ENCODE assay signal across 8 cellular contexts in genomic region chr7:151518781-151519044, GRCh38. TPM values are rescaled to one million over a fixed set of nuclear protein-coding genes. Genes with fewer than 3 reads are reported as not detected.
DNase-seq lines count a peak whose midpoint lies in the region; ATAC-seq and TF ChIP-seq lines count a peak whose summit lies in the region.

No MANE protein-coding gene starts in this region.

- peaks cover 43% of the 10 kb centered on the region for H4K20me1 ChIP-seq in DOHH2 (ENCODE audit: control insufficient read depth, insufficient read depth, low read depth, low read length)
- H4K20me1 ChIP-seq in OCI-LY1 (ENCODE audit: insufficient read depth, low read length), result no peaks in the 10 kb centered on the region; the same call in 1 of the 2 replicates

- TF ChIP-seq POLR2A in ovary (IDR thresholded peaks at IDR 0.05), result no peak

- H3K36me3 ChIP-seq in DOHH2 (ENCODE audit: control insufficient read depth, low read length) (peaks cover 41% of the 10 kb centered on the region), OCI-LY1 (ENCODE audit: insufficient read depth, low read length) (peaks cover 39% of the 10 kb centered on the region), ovary (no peaks in the 10 kb centered on the region)

- peaks cover 8% of the 10 kb centered on the region for H3K9me3 ChIP-seq in DOHH2 (ENCODE audit: control insufficient read depth, insufficient read depth, low read length)
- H3K9me3 ChIP-seq in OCI-LY1 (ENCODE audit: low read length), result peaks cover 29% of the 10 kb centered on the region
- H3K9me3 ChIP-seq in ovary, result no peaks in the 10 kb centered on the region

- H3K27ac ChIP-seq in DOHH2 (ENCODE audit: low read depth, low read length) (peak overlapping the region; percentile 80), OCI-LY1 (ENCODE audit: low read depth, low read length, poor library complexity, severe bottlenecking) (peak overlapping the region; percentile 57), epithelial cell of prostate (peak overlapping the region; percentile 96), ovary (peak overlapping the region; percentile 98 to 100)

- TF ChIP-seq CTCF in DOHH2 (IDR thresholded peaks at IDR 0.05; ENCODE audit: low read depth, low read length, poor library complexity, severe bottlenecking), result no peak
- no peak for TF ChIP-seq CTCF in OCI-LY1 (IDR thresholded peaks at IDR 0.05; ENCODE audit: low read length)
- no peak for TF ChIP-seq CTCF in ovary (IDR thresholded peaks at IDR 0.05)

- H3K4me1 ChIP-seq in DOHH2 (ENCODE audit: control insufficient read depth, low read length), result peaks cover 25% of the 10 kb centered on the region
- H3K4me1 ChIP-seq in OCI-LY1 (ENCODE audit: insufficient read depth, low read length, severe bottlenecking), result peaks cover 19% of the 10 kb centered on the region
- peaks cover 16% of the 10 kb centered on the region for H3K4me1 ChIP-seq in ovary (ENCODE audit: insufficient read depth)

- 0 to 1% (median 0%) methylated on average over 11 of the region's 11 CpGs for WGBS in ovary, 3 donors

- no peak for ATAC-seq in HG03460 (IDR thresholded peaks at IDR 0.05; ENCODE audit: unreplicated experiment)
- no peak for ATAC-seq in activated CD4-positive, CD25-positive, alpha-beta regulatory T cell treated with anti-CD3 and anti-CD28 coated beads, Interleukin-2, amount 50 U/mL, for 24 hours

- 0 out of 2 replicates have a peak, but pooled peaks cover 2% of the 10 kb centered on the region for H3F3A ChIP-seq in DOHH2 (ENCODE audit: control insufficient read depth, insufficient read depth)
- no peaks in the 10 kb centered on the region for H3F3A ChIP-seq in OCI-LY1 (ENCODE audit: insufficient read depth, low read length)

- H3K9me2 ChIP-seq in DOHH2 (replicated peaks; ENCODE audit: control insufficient read depth, low read length) (no peaks in the 10 kb centered on the region), OCI-LY1 (ENCODE audit: low read depth, low read length) (no peaks in the 10 kb centered on the region)

- DNase-seq in epithelial cell of prostate (ENCODE audit: low read depth, low spot score), result no peak
- no peak for DNase-seq in ovary
- DNase-seq in NCI-H82 treated with DMSO at 0.1 percent for 48 hours (lab: John Stamatoyannopoulos, UW; ENCODE audit: unreplicated experiment), result no peak
- DNase-seq in NCI-H1694 treated with DMSO at 0.1 percent for 48 hours (lab: John Stamatoyannopoulos, UW), result no peak

- H3K4me2 ChIP-seq in DOHH2 (ENCODE audit: low read length), result peak overlapping the region; percentile 83
- peak overlapping the region; percentile 99 for H3K4me2 ChIP-seq in OCI-LY1 (ENCODE audit: low read length)

- H3K79me2 ChIP-seq in DOHH2 (ENCODE audit: control insufficient read depth, low read length), result peaks cover 56% of the 10 kb centered on the region
- peaks cover 53% of the 10 kb centered on the region for H3K79me2 ChIP-seq in OCI-LY1 (ENCODE audit: insufficient read depth, low read length)

- H3K27me3 ChIP-seq in DOHH2 (ENCODE audit: control insufficient read depth, low read length) (0 out of 2 replicates have a peak, but pooled peaks cover 2% of the 10 kb centered on the region), OCI-LY1 (ENCODE audit: insufficient read depth, low read length) (no peaks in the 10 kb centered on the region; the same call in 1 of the 2 replicates), ovary (no peaks in the 10 kb centered on the region)

- no peak overlapping the region for H2AFZ ChIP-seq in OCI-LY1 (ENCODE audit: low read length)

- peak overlapping the region; percentile 93 for H3K4me3 ChIP-seq in DOHH2 (ENCODE audit: low read length)
- peak overlapping the region; percentile 90 for H3K4me3 ChIP-seq in OCI-LY1 (ENCODE audit: low read depth, low read length, poor library complexity, severe bottlenecking)
- peak overlapping the region; percentile 72 for H3K4me3 ChIP-seq in ovary

- intact Hi-C loops in ovary (cut with DNase I), result loop anchor here in 1 of 4 donors (10.0 kb wide), 1 partner anchor 116 kb away; no protein-coding TSS in a partner anchor

- no peak for TF ChIP-seq EP300 in ovary (IDR thresholded peaks at IDR 0.05)

- H3K9ac ChIP-seq in OCI-LY1 (ENCODE audit: low read length), result peak overlapping the region; percentile 95

RNA-seq across cellular contexts. Expression of gene RHEB, which starts 1.0 kb away (rescaled TPM):
- 100 to 1,000 TPM in 1 of 7 donors, 10 to 100 TPM in 6; 85.1 to 106 (median 91.8) TPM for total RNA-seq in ovary
- polyA plus RNA-seq in ovary, result 100 to 1,000 TPM in 1 of 2 donors, 10 to 100 TPM in 1; 77.6 to 167 TPM
